1 cellular context compared by ENCODE assay signal in the genomic region with DNA sequence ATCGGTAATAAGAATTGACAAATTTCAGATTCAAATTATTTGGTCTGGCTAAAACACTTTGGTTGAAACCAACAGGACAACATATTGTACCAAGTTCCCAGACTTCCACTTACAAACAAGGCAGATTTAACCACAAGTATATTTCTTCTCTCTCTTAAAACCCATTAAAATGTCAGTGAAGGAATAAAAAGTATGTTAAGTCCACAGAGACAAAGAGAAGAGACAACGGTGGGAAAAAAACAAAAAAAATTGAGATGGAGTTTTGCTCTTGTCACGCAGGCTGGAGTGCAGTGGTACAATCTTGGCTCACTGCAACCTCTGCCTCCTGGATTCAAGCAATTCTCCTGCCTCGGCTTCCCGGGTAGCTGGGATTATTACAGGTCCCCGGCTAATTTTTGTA.
TF ChIP-seq lines count a peak whose summit lies in the region.

No MANE protein-coding gene starts in this region.

TF ChIP-seq in HEK293, 187 proteins besides CTCF, POLR2A, EP300 and RAD21 (continued from another document):
- TF ChIP-seq, protein P1, sequence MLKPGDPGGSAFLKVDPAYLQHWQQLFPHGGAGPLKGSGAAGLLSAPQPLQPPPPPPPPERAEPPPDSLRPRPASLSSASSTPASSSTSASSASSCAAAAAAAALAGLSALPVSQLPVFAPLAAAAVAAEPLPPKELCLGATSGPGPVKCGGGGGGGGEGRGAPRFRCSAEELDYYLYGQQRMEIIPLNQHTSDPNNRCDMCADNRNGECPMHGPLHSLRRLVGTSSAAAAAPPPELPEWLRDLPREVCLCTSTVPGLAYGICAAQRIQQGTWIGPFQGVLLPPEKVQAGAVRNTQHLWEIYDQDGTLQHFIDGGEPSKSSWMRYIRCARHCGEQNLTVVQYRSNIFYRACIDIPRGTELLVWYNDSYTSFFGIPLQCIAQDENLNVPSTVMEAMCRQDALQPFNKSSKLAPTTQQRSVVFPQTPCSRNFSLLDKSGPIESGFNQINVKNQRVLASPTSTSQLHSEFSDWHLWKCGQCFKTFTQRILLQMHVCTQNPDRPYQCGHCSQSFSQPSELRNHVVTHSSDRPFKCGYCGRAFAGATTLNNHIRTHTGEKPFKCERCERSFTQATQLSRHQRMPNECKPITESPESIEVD (tag by site-specific recombination; IDR thresholded peaks at IDR 0.05) = peak; percentile 60; the same call in 1 of the 2 replicates
